Comparison of ENCODE assay signal across 8 cellular contexts in the genomic region with DNA sequence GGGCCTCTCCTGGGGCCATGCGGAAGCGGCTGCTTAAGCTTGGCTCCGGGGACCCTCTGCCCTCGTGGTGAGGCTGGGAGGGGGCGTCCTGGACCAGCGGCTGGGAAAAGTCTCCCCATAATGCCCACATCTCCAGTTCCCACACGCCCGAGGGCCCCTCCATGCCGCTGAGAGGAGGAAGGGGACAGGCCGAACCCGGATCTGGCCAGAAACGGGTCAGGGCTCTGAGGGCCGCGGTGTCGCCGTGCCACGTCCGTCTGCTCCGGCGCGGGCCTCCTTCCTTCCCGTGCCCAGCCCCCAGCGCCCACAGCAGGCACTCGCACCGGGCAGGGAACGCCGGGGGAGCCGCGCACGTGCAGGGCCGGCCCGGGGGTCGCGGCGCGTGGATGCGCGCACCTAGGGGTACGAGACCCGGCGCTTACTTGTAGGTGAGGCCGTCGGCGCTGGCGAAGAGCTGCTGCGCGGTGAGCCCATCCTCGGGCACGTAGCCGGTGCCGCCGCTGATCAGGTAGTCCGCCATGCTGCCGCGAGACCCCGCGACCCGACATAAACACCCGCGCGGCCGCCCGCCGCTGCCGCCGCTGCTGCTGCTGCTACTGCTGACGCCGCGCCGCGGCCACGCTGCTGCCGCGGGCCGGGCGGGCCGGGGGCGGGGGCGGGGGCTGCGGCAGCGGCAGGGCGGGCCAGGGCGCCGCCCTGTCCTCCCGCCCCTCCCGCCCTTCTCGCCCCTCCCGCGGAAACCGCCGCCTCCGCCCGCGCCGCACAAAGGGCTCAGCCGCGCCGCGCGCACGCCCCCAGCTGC. TPM values are rescaled to one million over a fixed set of nuclear protein-coding genes. Genes with fewer than 3 reads are reported as not detected.
A peak's percentile ranks its signal among the peaks of the same experiment; 100 is the strongest.
DNase-seq lines count a peak whose midpoint lies in the region; ATAC-seq and TF ChIP-seq lines count a peak whose summit lies in the region.

No MANE protein-coding gene starts in this region.

- H3K79me2 ChIP-seq in OCI-LY1 (ENCODE audit: insufficient read depth, low read length), result no peaks in the 10 kb centered on the region

- TF ChIP-seq CTCF in OCI-LY1 (IDR thresholded peaks at IDR 0.05; ENCODE audit: low read length) (no peak), glutamatergic neuron (IDR thresholded peaks at IDR 0.05; ENCODE audit: partially characterized antibody, unreplicated experiment) (no peak), prostate gland (IDR thresholded peaks at IDR 0.05) (no peak)

- peaks cover 35% of the 10 kb centered on the region for H3K4me1 ChIP-seq in OCI-LY1 (ENCODE audit: insufficient read depth, low read length, severe bottlenecking)
- peaks cover 24% of the 10 kb centered on the region for H3K4me1 ChIP-seq in prostate gland (replicated peaks)

- H3K27ac ChIP-seq in OCI-LY1 (ENCODE audit: low read depth, low read length, poor library complexity, severe bottlenecking) (peak overlapping the region; percentile 1), prostate gland (peak overlapping the region; percentile 69 to 70)

- no peak overlapping the region for H2AFZ ChIP-seq in OCI-LY1 (ENCODE audit: low read length)

- H3K9me3 ChIP-seq in OCI-LY1 (ENCODE audit: low read length) (no peaks in the 10 kb centered on the region), prostate gland (no peaks in the 10 kb centered on the region)

- H3K27me3 ChIP-seq in OCI-LY1 (ENCODE audit: insufficient read depth, low read length) (0 out of 2 replicates have a peak, but pooled peaks cover 12% of the 10 kb centered on the region), prostate gland (replicated peaks; ENCODE audit: insufficient read depth) (no peaks in the 10 kb centered on the region)

- no peaks in the 10 kb centered on the region for H3K9me2 ChIP-seq in OCI-LY1 (ENCODE audit: low read depth, low read length)

- H3K36me3 ChIP-seq in OCI-LY1 (ENCODE audit: insufficient read depth, low read length), result peaks cover 22% of the 10 kb centered on the region
- H3K36me3 ChIP-seq in prostate gland, result no peaks in the 10 kb centered on the region

- peak overlapping the region; percentile 87 for H3K4me3 ChIP-seq in OCI-LY1 (ENCODE audit: low read depth, low read length, poor library complexity, severe bottlenecking)
- peak overlapping the region; percentile 66 to 75 for H3K4me3 ChIP-seq in prostate gland

- H3K4me1 Mint-ChIP-seq in activated T-helper 2 cell treated with anti-CD3 and anti-CD28 coated beads, Interferon-gamma antibody, Interleukin-2, Interleukin-4, amounts not matched to agents 10 μg/mL and 5 μg/mL and 100 μg/mL, durations not matched to agents 14 hours and 24 hours and 36 hours (ENCODE audit: low read depth), result peaks cover 44% of the 10 kb centered on the region
- peaks cover 32% of the 10 kb centered on the region for H3K4me1 Mint-ChIP-seq in glutamatergic neuron (ENCODE audit: low read depth, unreplicated experiment)

- no peak for ATAC-seq in GM18861 (IDR thresholded peaks at IDR 0.05; ENCODE audit: unreplicated experiment)

- TF ChIP-seq POLR2A in prostate gland (IDR thresholded peaks at IDR 0.05), result no peak

- under 1% methylated on average over 58 of the region's 101 CpGs for WGBS in prostate gland

- peak overlapping the region; percentile 91 for H3K4me3 Mint-ChIP-seq in activated T-helper 2 cell treated with anti-CD3 and anti-CD28 coated beads, Interferon-gamma antibody, Interleukin-2, Interleukin-4, amounts not matched to agents 10 μg/mL and 5 μg/mL and 100 μg/mL, durations not matched to agents 14 hours and 24 hours and 36 hours (ENCODE audit: low read depth)
- peak overlapping the region; percentile 89 for H3K4me3 Mint-ChIP-seq in glutamatergic neuron (ENCODE audit: unreplicated experiment)

- no peaks in the 10 kb centered on the region for H3K27me3 Mint-ChIP-seq in activated T-helper 2 cell treated with anti-CD3 and anti-CD28 coated beads, Interferon-gamma antibody, Interleukin-2, Interleukin-4, amounts not matched to agents 10 μg/mL and 5 μg/mL and 100 μg/mL, durations not matched to agents 14 hours and 24 hours and 36 hours (ENCODE audit: low read depth)
- peaks cover 24% of the 10 kb centered on the region for H3K27me3 Mint-ChIP-seq in glutamatergic neuron (ENCODE audit: unreplicated experiment)

- 0 out of 2 replicates have a peak, but pooled peaks cover 7% of the 10 kb centered on the region for H3F3A ChIP-seq in OCI-LY1 (ENCODE audit: insufficient read depth, low read length)

- peak overlapping the region; percentile 90 for H3K9ac ChIP-seq in OCI-LY1 (ENCODE audit: low read length)

- intact Hi-C loops in activated T-helper 2 cell treated with anti-CD3 and anti-CD28 coated beads, Interferon-gamma antibody, Interleukin-2, Interleukin-4, amounts not matched to agents 10 μg/mL and 5 μg/mL and 100 μg/mL, durations not matched to agents 14 hours and 24 hours and 36 hours (cut with micrococcal nuclease), result no loop called here
- intact Hi-C loops in prostate gland (cut with DNase I), result loop anchor here (10.0 kb wide), 1 partner anchor 49 kb away; a partner anchor contains a TSS

- DNase-seq in NCI-H510A treated with DMSO at 0.1 percent for 48 hours (lab: John Stamatoyannopoulos, UW) (peak; percentile 13), NCI-H510A (lab: John Stamatoyannopoulos, UW) (no peak), glutamatergic neuron (peak; percentile 68), prostate gland (ENCODE audit: low spot score) (no peak), middle frontal gyrus (ENCODE audit: extremely low spot score, low spot score) (no peak)
- peak; percentile 38 for DNase-seq in activated T-helper 2 cell treated with anti-CD3 and anti-CD28 coated beads, Interferon-gamma antibody, Interleukin-2, Interleukin-4, amounts not matched to agents 10 μg/mL and 5 μg/mL and 100 μg/mL, durations not matched to agents 14 hours and 24 hours and 36 hours (ENCODE audit: low spot score)

- no peaks in the 10 kb centered on the region for H3K9me3 Mint-ChIP-seq in activated T-helper 2 cell treated with anti-CD3 and anti-CD28 coated beads, Interferon-gamma antibody, Interleukin-2, Interleukin-4, amounts not matched to agents 10 μg/mL and 5 μg/mL and 100 μg/mL, durations not matched to agents 14 hours and 24 hours and 36 hours
- H3K9me3 Mint-ChIP-seq in glutamatergic neuron (ENCODE audit: unreplicated experiment), result peaks cover 11% of the 10 kb centered on the region

- H3K4me2 ChIP-seq in OCI-LY1 (ENCODE audit: low read length), result peak overlapping the region; percentile 83

- H4K20me1 ChIP-seq in OCI-LY1 (ENCODE audit: insufficient read depth, low read length), result no peaks in the 10 kb centered on the region

- H3K27ac Mint-ChIP-seq in activated T-helper 2 cell treated with anti-CD3 and anti-CD28 coated beads, Interferon-gamma antibody, Interleukin-2, Interleukin-4, amounts not matched to agents 10 μg/mL and 5 μg/mL and 100 μg/mL, durations not matched to agents 14 hours and 24 hours and 36 hours, result no peak overlapping the region
- no peak overlapping the region for H3K27ac Mint-ChIP-seq in glutamatergic neuron (ENCODE audit: unreplicated experiment)

- peaks cover 32% of the 10 kb centered on the region for H3K36me3 Mint-ChIP-seq in activated T-helper 2 cell treated with anti-CD3 and anti-CD28 coated beads, Interferon-gamma antibody, Interleukin-2, Interleukin-4, amounts not matched to agents 10 μg/mL and 5 μg/mL and 100 μg/mL, durations not matched to agents 14 hours and 24 hours and 36 hours (ENCODE audit: low read depth)
- H3K36me3 Mint-ChIP-seq in glutamatergic neuron (ENCODE audit: unreplicated experiment), result no peaks in the 10 kb centered on the region

RNA-seq across cellular contexts. Expression of a gene that starts 4.2 kb away (rescaled TPM):
- total RNA-seq in activated T-helper 2 cell treated with anti-CD3 and anti-CD28 coated beads, Interferon-gamma antibody, Interleukin-2, Interleukin-4, amounts not matched to agents 10 μg/mL and 5 μg/mL and 100 μg/mL, durations not matched to agents 14 hours and 24 hours and 36 hours, result 108 and 112 TPM in 2 replicates
- total RNA-seq in glutamatergic neuron (ENCODE audit: unreplicated experiment) (81.7 TPM), prostate gland (10 to 100 TPM; 48.2 to 91.6 TPM)

RNA-seq across cellular contexts. Expression of a gene that starts 44.1 kb away (rescaled TPM):
- total RNA-seq in activated T-helper 2 cell treated with anti-CD3 and anti-CD28 coated beads, Interferon-gamma antibody, Interleukin-2, Interleukin-4, amounts not matched to agents 10 μg/mL and 5 μg/mL and 100 μg/mL, durations not matched to agents 14 hours and 24 hours and 36 hours, result 0.39 and 0.55 TPM in 2 replicates
- not detected for total RNA-seq in glutamatergic neuron (ENCODE audit: unreplicated experiment)
- 1 to 10 TPM in 1 of 2 donors, under 1 TPM in 1; 0.05 to 1.2 TPM for total RNA-seq in prostate gland

RNA-seq across cellular contexts. Expression of a gene that starts 50.1 kb away (rescaled TPM):
- 406 and 416 TPM in 2 replicates for total RNA-seq in activated T-helper 2 cell treated with anti-CD3 and anti-CD28 coated beads, Interferon-gamma antibody, Interleukin-2, Interleukin-4, amounts not matched to agents 10 μg/mL and 5 μg/mL and 100 μg/mL, durations not matched to agents 14 hours and 24 hours and 36 hours
- total RNA-seq in glutamatergic neuron (ENCODE audit: unreplicated experiment) (24.9 TPM), prostate gland (10 to 100 TPM in 1 of 2 donors, 1 to 10 TPM in 1; 6.9 to 41.5 TPM)

Comparison
In these comparisons a context has a peak if more than half of its experiments do, and no peak if none do; other contexts are left out.
1. DNase-seq: peak in NCI-H510A treated with DMSO at 0.1 percent for 48 hours (single experiment), activated T-helper 2 cell treated with anti-CD3 and anti-CD28 coated beads, Interferon-gamma antibody, Interleukin-2, Interleukin-4, amounts not matched to agents 10 μg/mL and 5 μg/mL and 100 μg/mL, durations not matched to agents 14 hours and 24 hours and 36 hours (single experiment) and glutamatergic neuron (single experiment); none in NCI-H510A (single experiment), prostate gland (single experiment) and middle frontal gyrus (single experiment).